In the genomic region with DNA sequence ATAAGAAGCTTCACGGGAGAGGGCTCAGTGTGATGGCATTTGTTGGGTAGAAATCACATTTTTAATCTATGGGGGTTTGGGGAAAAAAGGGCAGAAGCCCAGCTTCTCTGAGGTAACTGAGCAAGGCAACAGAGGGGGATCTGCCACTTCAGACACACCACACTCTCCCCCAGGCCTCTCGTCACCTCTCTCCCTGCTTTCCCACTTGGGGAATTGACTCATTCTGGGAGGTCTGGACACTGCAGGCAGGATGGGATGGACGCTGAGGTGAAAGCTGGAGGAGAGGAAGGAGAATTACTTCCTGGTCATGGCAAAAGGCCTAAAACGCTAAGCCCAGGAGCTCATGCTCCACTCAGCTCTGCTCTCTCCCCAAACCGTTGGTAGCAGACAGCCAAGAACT, we compare ENCODE assay signal across 8 cellular contexts.
DNase-seq lines count a peak whose midpoint lies in the region; ATAC-seq and TF ChIP-seq lines count a peak whose summit lies in the region.

No MANE protein-coding gene starts in this region.

- H3K4me1 ChIP-seq in KMS-11 (ENCODE audit: low read depth, poor library complexity, severe bottlenecking), result peaks cover 39% of the 10 kb centered on the region
- no peaks in the 10 kb centered on the region for H3K4me1 ChIP-seq in muscle layer of duodenum (ENCODE audit: control insufficient read depth in 1 of 2, insufficient read depth in 2 of 2, low read length in 2 of 2)

- ATAC-seq in GM21423 (IDR thresholded peaks at IDR 0.05; ENCODE audit: unreplicated experiment), result no peak

- peak overlapping the region; percentile 83 for H3K4me2 ChIP-seq in KMS-11

- no peak for TF ChIP-seq CTCF in 22Rv1 (IDR thresholded peaks at IDR 0.05)
- no peak for TF ChIP-seq CTCF in KMS-11 (conservative IDR thresholded peaks at IDR 0.05; ENCODE audit: low read depth, low read length)
- no peak for TF ChIP-seq CTCF in cardiac fibroblast (IDR thresholded peaks at IDR 0.05; ENCODE audit: low read depth, low read length)

- H3K4me3 ChIP-seq in KMS-11 (IDR thresholded peaks at IDR 0.05; ENCODE audit: insufficient read depth, low read depth, low read length) (no peak overlapping the region), cardiac fibroblast (replicated peaks in 1 of 2; ENCODE audit: low read depth in 2 of 2, low read length in 2 of 2) (no peak overlapping the region), muscle layer of duodenum (ENCODE audit: low read depth in 1 of 2, low read length in 2 of 2) (peak overlapping the region in 1 of 2 donors; percentile 12)

- H3K27ac ChIP-seq in 22Rv1, result peak overlapping the region; percentile 67
- peak overlapping the region; percentile 90 for H3K27ac ChIP-seq in KMS-11
- peak overlapping the region; percentile 1 for H3K27ac ChIP-seq in muscle layer of duodenum (ENCODE audit: low read length)

- DNase-seq in cardiac fibroblast (ENCODE audit: low read depth in 2 of 2), result peak; percentile 4 to 41
- no peak for DNase-seq in LoVo (ENCODE audit: low spot score)
- DNase-seq in NCI-H2196 (lab: John Stamatoyannopoulos, UW; ENCODE audit: unreplicated experiment), result no peak
- DNase-seq in NCI-H2171 (lab: John Stamatoyannopoulos, UW), result no peak

- no peaks in the 10 kb centered on the region for H3K9me3 ChIP-seq in muscle layer of duodenum (ENCODE audit: control insufficient read depth in 1 of 2, low read length in 2 of 2)

- H3K36me3 ChIP-seq in KMS-11 (ENCODE audit: insufficient read depth) (no peaks in the 10 kb centered on the region), muscle layer of duodenum (ENCODE audit: control insufficient read depth in 1 of 2, insufficient read depth in 2 of 2, low read length in 2 of 2) (no peaks in the 10 kb centered on the region)

- H3K9ac ChIP-seq in KMS-11, result peak overlapping the region; percentile 58; the same call in 1 of the 2 replicates

- H4K20me1 ChIP-seq in KMS-11 (ENCODE audit: insufficient read depth), result no peaks in the 10 kb centered on the region

- H3K27me3 ChIP-seq in KMS-11 (ENCODE audit: insufficient read depth, low read depth), result no peaks in the 10 kb centered on the region
- no peaks in the 10 kb centered on the region for H3K27me3 ChIP-seq in muscle layer of duodenum (ENCODE audit: low read depth, low read length)

- H3K79me2 ChIP-seq in KMS-11 (ENCODE audit: insufficient read depth, low read depth), result no peaks in the 10 kb centered on the region

- H2AFZ ChIP-seq in KMS-11 (ENCODE audit: low read depth), result peak overlapping the region; percentile 73

Comparison
In these comparisons a context has a peak if more than half of its experiments do, and no peak if none do; other contexts are left out.
1. H3K27ac ChIP-seq: peak in every context shown above with its lines; median percentile 90 in KMS-11; 67 in 22Rv1; 1 in muscle layer of duodenum.
2. DNase-seq: peak in cardiac fibroblast (2 of 2); none in LoVo (single experiment), NCI-H2196 (single experiment) and NCI-H2171 (single experiment).